In the genomic region with DNA sequence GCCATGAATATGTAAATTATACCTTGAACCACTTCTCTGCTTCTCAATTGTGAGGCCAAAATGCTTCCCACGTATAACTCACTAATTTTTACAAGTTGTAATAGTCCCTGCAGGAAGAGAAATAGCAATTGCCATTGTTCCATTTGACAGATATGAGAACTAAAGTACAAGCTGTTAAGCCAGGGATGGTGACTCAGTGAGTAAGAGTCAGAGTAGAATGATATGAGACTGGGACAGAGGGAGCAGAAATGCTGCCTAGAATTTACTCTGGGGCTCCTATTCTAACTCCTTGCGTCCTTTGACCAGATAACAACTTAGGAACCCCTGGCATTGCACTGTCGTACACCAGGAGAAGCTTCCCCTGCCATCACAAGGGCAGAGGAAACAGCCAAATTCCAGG, we compare ENCODE assay signal across 16 cellular contexts.
"Had no signal": no experiment of that assay in that cellular context is flagged by ENCODE, and none has a peak within 500 bp of the region (broad histone marks: within the 10 kb centered on the region; RNA-seq: fewer than 3 reads in every experiment).

No MANE protein-coding gene starts in this region.

- H3K36me3 ChIP-seq: ascending aorta, left lung, neural progenitor cell, pancreas, SJSA1, tibial nerve had no signal

- ATAC-seq: activated T-cell treated with anti-CD3 and anti-CD28 coated beads, Interleukin-2, amount 50 U/mL, for 72 hours; left lung; pancreas had no signal

- H3K9me3 ChIP-seq: ascending aorta, left lung, pancreas, SJSA1, tibial nerve had no signal

- DNase-seq: activated CD4-positive, alpha-beta memory T cell treated with anti-CD3 and anti-CD28 coated beads, Interleukin-2, amount 10 ng/mL, durations not matched to agents 7 days and 5 days; activated CD4-positive, alpha-beta T cell treated with anti-CD3 and anti-CD28 coated beads for 1 hour; activated gamma-delta T cell treated with Interleukin-2 at 50 U/mL for 16 hours; activated naive CD8-positive, alpha-beta T cell treated with anti-CD3 and anti-CD28 coated beads for 36 hours; activated T-cell treated with anti-CD3 and anti-CD28 coated beads, Interleukin-2, amount 50 U/mL, for 72 hours; left lung; pancreas; retina; small intestine; T-helper 9 cell had no signal

- H3K9me3 Mint-ChIP-seq: activated CD4-positive, alpha-beta memory T cell treated with anti-CD3 and anti-CD28 coated beads, Interleukin-2, amount 10 ng/mL, durations not matched to agents 7 days and 5 days; activated naive CD8-positive, alpha-beta T cell treated with anti-CD3 and anti-CD28 coated beads for 36 hours; activated T-cell treated with anti-CD3 and anti-CD28 coated beads, Interleukin-2, amount 50 U/mL, for 72 hours; central memory CD8-positive, alpha-beta T cell; dendritic cell treated with granulocyte-macrophage colony-stimulating factor and Interleukin-4, amounts not matched to agents 40 ng/mL and 50 ng/mL, for 4 days; neural progenitor cell had no signal

- H3K27ac Mint-ChIP-seq: activated CD4-positive, alpha-beta memory T cell treated with anti-CD3 and anti-CD28 coated beads, Interleukin-2, amount 10 ng/mL, durations not matched to agents 7 days and 5 days; activated naive CD8-positive, alpha-beta T cell treated with anti-CD3 and anti-CD28 coated beads for 36 hours; activated T-cell treated with anti-CD3 and anti-CD28 coated beads, Interleukin-2, amount 50 U/mL, for 72 hours; neural progenitor cell had no signal

- H3K4me3 Mint-ChIP-seq: activated CD4-positive, alpha-beta memory T cell treated with anti-CD3 and anti-CD28 coated beads, Interleukin-2, amount 10 ng/mL, durations not matched to agents 7 days and 5 days; activated naive CD8-positive, alpha-beta T cell treated with anti-CD3 and anti-CD28 coated beads for 36 hours; activated T-cell treated with anti-CD3 and anti-CD28 coated beads, Interleukin-2, amount 50 U/mL, for 72 hours; central memory CD8-positive, alpha-beta T cell; dendritic cell treated with granulocyte-macrophage colony-stimulating factor and Interleukin-4, amounts not matched to agents 40 ng/mL and 50 ng/mL, for 4 days; neural progenitor cell had no signal

- H3K4me1 ChIP-seq: ascending aorta, pancreas, SJSA1 had no signal

- H3K36me3 Mint-ChIP-seq: activated naive CD8-positive, alpha-beta T cell treated with anti-CD3 and anti-CD28 coated beads for 36 hours; neural progenitor cell had no signal

- H3K27me3 Mint-ChIP-seq: activated naive CD8-positive, alpha-beta T cell treated with anti-CD3 and anti-CD28 coated beads for 36 hours; central memory CD8-positive, alpha-beta T cell; dendritic cell treated with granulocyte-macrophage colony-stimulating factor and Interleukin-4, amounts not matched to agents 40 ng/mL and 50 ng/mL, for 4 days had no signal

- H3K27ac ChIP-seq: ascending aorta, left lung, neural progenitor cell, pancreas, SJSA1, tibial nerve had no signal

- H3K27me3 ChIP-seq: ascending aorta, left lung, neural progenitor cell, pancreas, tibial nerve had no signal

- H3K4me3 ChIP-seq: ascending aorta, left lung, neural progenitor cell, pancreas, SJSA1, tibial nerve had no signal
